8 cellular contexts compared by ENCODE assay signal in genomic region chr4:84582988-84583870, GRCh38. TPM values are rescaled to one million over a fixed set of nuclear protein-coding genes. Genes with fewer than 3 reads are reported as not detected.
DNase-seq lines count a peak whose midpoint lies in the region; ATAC-seq and TF ChIP-seq lines count a peak whose summit lies in the region.

Gene CDS1 (plus strand): TSS chr4:84583127. CDS start chr4:84583402, 275 bp downstream.

- H3K9me3 ChIP-seq in OCI-LY3 (ENCODE audit: insufficient read depth, low read length) (0 out of 2 replicates have a peak, but pooled peaks cover under 1% of the 10 kb centered on the region), body of pancreas (no peaks in the 10 kb centered on the region), smooth muscle cell (replicated peaks; ENCODE audit: low read depth) (no peaks in the 10 kb centered on the region)

- TF ChIP-seq CTCF in OCI-LY3 (IDR thresholded peaks at IDR 0.05; ENCODE audit: low read depth, low read length), result no peak
- TF ChIP-seq CTCF in body of pancreas (IDR thresholded peaks at IDR 0.05), result no peak
- TF ChIP-seq CTCF in smooth muscle cell (IDR thresholded peaks at IDR 0.05; ENCODE audit: borderline replicate concordance, insufficient read depth, poor library complexity, severe bottlenecking), result no peak

- peak within 1 kb of the TSS; percentile 71 for H3K9ac ChIP-seq in OCI-LY3 (ENCODE audit: low read length)
- H3K9ac ChIP-seq in smooth muscle cell (ENCODE audit: low read depth), result peak within 1 kb of the TSS; percentile 78

- peak within 1 kb of the TSS; percentile 4; the same call in 1 of the 2 replicates for H2AFZ ChIP-seq in OCI-LY3 (ENCODE audit: low read depth, low read length)
- H2AFZ ChIP-seq in smooth muscle cell (ENCODE audit: low read depth), result peak within 1 kb of the TSS; percentile 96

- intact Hi-C loops in body of pancreas (cut with DNase I), result no loop called here

- peaks cover 22% of the 10 kb centered on the region for H3K79me2 ChIP-seq in OCI-LY3 (ENCODE audit: low read length)
- H3K79me2 ChIP-seq in smooth muscle cell (ENCODE audit: low read depth), result peaks cover 26% of the 10 kb centered on the region

- H4K20me1 ChIP-seq in OCI-LY3 (ENCODE audit: insufficient read depth, low read length) (0 out of 2 replicates have a peak, but pooled peaks cover 6% of the 10 kb centered on the region), smooth muscle cell (ENCODE audit: low read depth) (peaks cover 4% of the 10 kb centered on the region)

- peak; percentile 38 for ATAC-seq in GM18861 (IDR thresholded peaks at IDR 0.05; ENCODE audit: unreplicated experiment)
- ATAC-seq in HG03064 (IDR thresholded peaks at IDR 0.05; ENCODE audit: low read depth, unreplicated experiment), result peak; percentile 42
- peak; percentile 79 for ATAC-seq in body of pancreas

- no peaks in the 10 kb centered on the region for H3F3A ChIP-seq in smooth muscle cell (ENCODE audit: low read depth)

- H3K4me3 ChIP-seq in OCI-LY3 (ENCODE audit: low read length) (peak within 1 kb of the TSS; percentile 78), body of pancreas (peak within 1 kb of the TSS; percentile 37 to 71), smooth muscle cell (peak within 1 kb of the TSS; percentile 88)

- 0 out of 2 replicates have a peak, but pooled peaks cover 6% of the 10 kb centered on the region for H3K27me3 ChIP-seq in OCI-LY3 (ENCODE audit: low read depth, low read length)
- H3K27me3 ChIP-seq in body of pancreas, result no peaks in the 10 kb centered on the region
- peaks cover 47% of the 10 kb centered on the region for H3K27me3 ChIP-seq in smooth muscle cell (ENCODE audit: low read depth)

- H3K4me1 ChIP-seq in OCI-LY3 (ENCODE audit: low read length) (peaks cover 49% of the 10 kb centered on the region), body of pancreas (peaks cover 27% of the 10 kb centered on the region), smooth muscle cell (ENCODE audit: low read depth) (peaks cover 8% of the 10 kb centered on the region)

- H3K36me3 ChIP-seq in OCI-LY3 (replicated peaks; ENCODE audit: low read depth, low read length), result peaks cover 4% of the 10 kb centered on the region
- H3K36me3 ChIP-seq in body of pancreas (replicated peaks in 1 of 2; ENCODE audit: insufficient read depth in 1 of 2, low read depth in 2 of 2), result no peaks in the 10 kb centered on the region
- no peaks in the 10 kb centered on the region for H3K36me3 ChIP-seq in smooth muscle cell (ENCODE audit: low read depth)

- peak within 1 kb of the TSS; percentile 78 for H3K4me2 ChIP-seq in OCI-LY3 (ENCODE audit: low read length)
- H3K4me2 ChIP-seq in smooth muscle cell, result peak within 1 kb of the TSS; percentile 98

- H3K27ac ChIP-seq in OCI-LY3 (ENCODE audit: low read length) (peak within 1 kb of the TSS; percentile 79), body of pancreas (peak within 1 kb of the TSS; percentile 83 to 94 (median 94)), smooth muscle cell (ENCODE audit: low read depth) (peak within 1 kb of the TSS; percentile 86)

- DNase-seq in Ammon's horn (ENCODE audit: low spot score) (peak; percentile 18), body of pancreas (peak; percentile 59 to 70 (median 60)), islet precursor cell (peak; percentile 79), smooth muscle cell (lab: John Stamatoyannopoulos, UW; ENCODE audit: unreplicated experiment) (peak; percentile 50), NCI-H446 treated with DMSO at 0.1 percent for 48 hours (lab: John Stamatoyannopoulos, UW) (no peak)

- peak; percentile 14 to 59 (median 43) for TF ChIP-seq POLR2A in body of pancreas (IDR thresholded peaks at IDR 0.05)

- 0 to 1% methylated on average over 7 to 87 of the region's 88 CpGs for WGBS in body of pancreas, 2 donors
- WGBS in smooth muscle cell (ENCODE audit: low lambda C conversion rate), result 1% methylated on average over 63 of the region's 88 CpGs

RNA-seq across cellular contexts. Expression of gene CDS1, which starts in this region (rescaled TPM):
- total RNA-seq in body of pancreas, result 1 to 10 TPM; 5.2 to 5.9 TPM
- total RNA-seq in smooth muscle cell, result 15.2 and 15.7 TPM in 2 replicates
- 2.1 and 7.9 TPM in 2 replicates for polyA plus RNA-seq in smooth muscle cell
